Comparison of ENCODE assay signal across 7 cellular contexts in genomic region chr3:39150170-39150802, GRCh38. TPM values are rescaled to one million over a fixed set of nuclear protein-coding genes. Genes with fewer than 3 reads are reported as not detected.
DNase-seq lines count a peak whose midpoint lies in the region; ATAC-seq and TF ChIP-seq lines count a peak whose summit lies in the region.

No MANE protein-coding gene starts in this region.

- H3K4me1 Mint-ChIP-seq in endodermal cell (peaks cover 69% of the 10 kb centered on the region), progenitor cell of endocrine pancreas (ENCODE audit: low read depth) (peaks cover 72% of the 10 kb centered on the region)

- H3K27ac ChIP-seq in Peyer's patch: peak overlapping the region; percentile 100
- peak overlapping the region; percentile 96 for H3K27ac ChIP-seq in endodermal cell (ENCODE audit: low read depth, low read length)

- H3K36me3 ChIP-seq in Peyer's patch (peaks cover 0 to 14% (median 0%) of the 10 kb centered on the region in 3 donors), endodermal cell (ENCODE audit: control insufficient read depth, insufficient read depth, low read length) (peaks cover 25% of the 10 kb centered on the region)

- no peak for TF ChIP-seq POLR2A in Peyer's patch (IDR thresholded peaks at IDR 0.05)

- TF ChIP-seq CTCF in GM12875 (IDR thresholded peaks at IDR 0.05; ENCODE audit: borderline replicate concordance, insufficient read depth, low read depth, low read length) (peak; percentile 17; the same call in 1 of the 2 replicates), Peyer's patch (IDR thresholded peaks at IDR 0.05) (peak in 1 of 6 experiments; percentile 13), endodermal cell (conservative IDR thresholded peaks at IDR 0.05) (peak; percentile 55), progenitor cell of endocrine pancreas (IDR thresholded peaks at IDR 0.05; ENCODE audit: unreplicated experiment) (no peak)

- WGBS in endodermal cell (ENCODE audit: insufficient coverage in 1 of 2, insufficient read length in 1 of 2), 2 experiments: 62 to 65% methylated on average over 5 of the region's 5 CpGs

- peak overlapping the region; percentile 84 for H3K4me3 Mint-ChIP-seq in endodermal cell
- H3K4me3 Mint-ChIP-seq in progenitor cell of endocrine pancreas (ENCODE audit: low read depth): peak overlapping the region; percentile 83

- H3K27me3 Mint-ChIP-seq in endodermal cell (ENCODE audit: insufficient read depth): no peaks in the 10 kb centered on the region
- no peaks in the 10 kb centered on the region for H3K27me3 Mint-ChIP-seq in progenitor cell of endocrine pancreas

- H3K4me3 ChIP-seq in GM12875 (ENCODE audit: low read depth, low read length) (peak overlapping the region; percentile 93), Peyer's patch (peak overlapping the region in 3 of 4 donors; percentile 92 to 99 (median 98)), endodermal cell (ENCODE audit: low read length) (peak overlapping the region; percentile 90)

- H3K9me3 ChIP-seq in Peyer's patch (no peaks in the 10 kb centered on the region), endodermal cell (ENCODE audit: control insufficient read depth, low read length) (no peaks in the 10 kb centered on the region)

- peaks cover 16% of the 10 kb centered on the region for H3K36me3 Mint-ChIP-seq in endodermal cell (ENCODE audit: low read depth)
- no peaks in the 10 kb centered on the region for H3K36me3 Mint-ChIP-seq in progenitor cell of endocrine pancreas (ENCODE audit: insufficient read depth)

- H3K9me3 Mint-ChIP-seq in endodermal cell (no peaks in the 10 kb centered on the region), progenitor cell of endocrine pancreas (ENCODE audit: low read depth) (no peaks in the 10 kb centered on the region)

- DNase-seq in Peyer's patch (no peak), endodermal cell (no peak), progenitor cell of endocrine pancreas (ENCODE audit: low spot score, unreplicated experiment) (no peak), NCI-H128 (lab: John Stamatoyannopoulos, UW; ENCODE audit: unreplicated experiment) (no peak), iPS-NIHi7 (ENCODE audit: extremely low spot score) (no peak)

- H3K4me1 ChIP-seq in Peyer's patch: peaks cover 5 to 82% (median 53%) of the 10 kb centered on the region in 4 donors
- H3K4me1 ChIP-seq in endodermal cell (ENCODE audit: control insufficient read depth, insufficient read depth, low read length): peaks cover 40% of the 10 kb centered on the region

- no peak for ATAC-seq in GM18907 (IDR thresholded peaks at IDR 0.05; ENCODE audit: unreplicated experiment)

- peak overlapping the region; percentile 96 for H3K9ac ChIP-seq in endodermal cell (ENCODE audit: extremely low read depth, low read length, poor library complexity, severe bottlenecking)

- H3K27me3 ChIP-seq in Peyer's patch (no peaks in the 10 kb centered on the region), endodermal cell (ENCODE audit: control insufficient read depth, insufficient read depth, low read length, poor library complexity, severe bottlenecking) (no peaks in the 10 kb centered on the region)

- H3K27ac Mint-ChIP-seq in endodermal cell: peak overlapping the region; percentile 98
- H3K27ac Mint-ChIP-seq in progenitor cell of endocrine pancreas: peak overlapping the region; percentile 95

RNA-seq across cellular contexts. Expression of gene CSRNP1, which starts 3.1 kb away (rescaled TPM):
- total RNA-seq in Peyer's patch (10 to 100 TPM; 19.0 to 40.5 (median 29.4) TPM), endodermal cell (10 to 100 TPM in 1 of 2 donors, 1 to 10 TPM in 1; 9.2 to 11.1 TPM), progenitor cell of endocrine pancreas (6.6 and 6.7 TPM in 2 replicates)
- polyA plus RNA-seq in endodermal cell (2013, experiment 1 of 2): 7.5 TPM
- polyA plus RNA-seq in endodermal cell (2013, experiment 2 of 2): 8.0 TPM

RNA-seq across cellular contexts. Expression of gene XIRP1, which starts 42.1 kb away (rescaled TPM):
- total RNA-seq in Peyer's patch (under 1 TPM in 1 of 4 donors, not detected in 3; 0.76 TPM), endodermal cell (not detected), progenitor cell of endocrine pancreas (0.16 TPM in 1 of 2 replicates, not detected in the other)
- polyA plus RNA-seq in endodermal cell (2013, experiment 1 of 2): 0.07 TPM
- 0.08 TPM for polyA plus RNA-seq in endodermal cell (2013, experiment 2 of 2)

RNA-seq across cellular contexts. Expression of gene TTC21A, which starts 42.8 kb away (rescaled TPM):
- total RNA-seq in Peyer's patch: 10 to 100 TPM in 2 of 4 donors, 1 to 10 TPM in 2; 8.4 to 41.3 (median 19.1) TPM
- total RNA-seq in endodermal cell: 1 to 10 TPM; 5.7 to 5.8 TPM
- polyA plus RNA-seq in endodermal cell (2013, experiment 1 of 2): 8.1 TPM
- 7.0 TPM for polyA plus RNA-seq in endodermal cell (2013, experiment 2 of 2)
- 16.1 and 17.2 TPM in 2 replicates for total RNA-seq in progenitor cell of endocrine pancreas

RNA-seq across cellular contexts. Expression of gene GORASP1, which starts 42.9 kb away (rescaled TPM):
- total RNA-seq in Peyer's patch (100 to 1,000 TPM in 3 of 4 donors, 10 to 100 TPM in 1; 85.8 to 145 (median 128) TPM), endodermal cell (10 to 100 TPM; 47.4 to 48.9 TPM), progenitor cell of endocrine pancreas (64.3 and 72.8 TPM in 2 replicates)
- polyA plus RNA-seq in endodermal cell (2013, experiment 1 of 2): 34.8 TPM
- polyA plus RNA-seq in endodermal cell (2013, experiment 2 of 2): 28.4 TPM
